1 cellular context compared by ENCODE assay signal in the genomic region with DNA sequence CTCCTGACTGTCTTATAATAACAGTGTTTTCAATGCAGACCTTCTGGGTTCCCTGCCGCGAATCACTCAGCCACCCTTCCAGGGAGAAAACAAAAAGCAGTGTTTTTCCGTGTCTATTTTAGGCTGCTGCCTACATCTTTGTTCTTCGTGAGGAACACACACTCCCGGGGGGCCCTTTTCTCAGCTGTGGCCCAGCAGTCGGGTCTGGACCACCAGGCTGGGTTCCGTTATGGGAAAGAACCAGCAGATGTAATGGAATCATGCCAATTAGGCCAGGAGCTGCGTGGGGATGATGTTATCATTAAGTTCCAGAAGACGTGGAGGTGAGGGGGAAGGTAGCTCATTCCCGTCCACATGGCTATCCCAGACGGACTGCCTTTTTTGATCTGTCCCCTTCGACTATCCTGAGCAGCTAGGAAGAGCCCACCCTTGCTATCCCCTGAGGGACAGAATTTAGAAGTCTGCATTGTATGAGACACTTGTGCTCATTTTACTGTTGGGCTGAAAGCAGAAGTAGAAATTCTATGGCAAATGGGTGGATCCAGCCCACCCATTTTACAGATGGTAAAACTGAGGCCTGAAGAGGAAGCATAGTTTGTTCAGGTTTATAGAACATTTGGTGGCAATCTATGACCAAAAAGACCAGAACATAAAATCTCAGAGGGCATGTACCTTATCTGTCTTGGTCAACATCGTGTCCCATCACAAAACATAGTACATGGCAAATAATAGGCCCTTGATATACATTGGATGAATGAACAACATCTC.
TF ChIP-seq lines count a peak whose summit lies in the region.

No MANE protein-coding gene starts in this region.

TF ChIP-seq in K562, 482 proteins besides CTCF, POLR2A, EP300 and RAD21 (continued from another document):
- TF ChIP-seq YY1 (IDR thresholded peaks at IDR 0.05; ENCODE audit: borderline replicate concordance in 1 of 3, control insufficient read depth in 1 of 3, extremely low read depth in 1 of 3, insufficient read depth in 3 of 3, insufficient read length in 1 of 3, insufficient replicate concordance in 2 of 3, low read depth in 1 of 3, low read length in 2 of 3) = no peak
- no peak for TF ChIP-seq ZNF253 (CRISPR knock-in tag; conservative IDR thresholded peaks at IDR 0.05)
- TF ChIP-seq U2AF1 (optimal IDR thresholded peaks at IDR 0.05; ENCODE audit: low read depth, low read length) = no peak
- no peak for TF ChIP-seq ZKSCAN3 (CRISPR knock-in tag; IDR thresholded peaks at IDR 0.05)
- TF ChIP-seq, protein P1, sequence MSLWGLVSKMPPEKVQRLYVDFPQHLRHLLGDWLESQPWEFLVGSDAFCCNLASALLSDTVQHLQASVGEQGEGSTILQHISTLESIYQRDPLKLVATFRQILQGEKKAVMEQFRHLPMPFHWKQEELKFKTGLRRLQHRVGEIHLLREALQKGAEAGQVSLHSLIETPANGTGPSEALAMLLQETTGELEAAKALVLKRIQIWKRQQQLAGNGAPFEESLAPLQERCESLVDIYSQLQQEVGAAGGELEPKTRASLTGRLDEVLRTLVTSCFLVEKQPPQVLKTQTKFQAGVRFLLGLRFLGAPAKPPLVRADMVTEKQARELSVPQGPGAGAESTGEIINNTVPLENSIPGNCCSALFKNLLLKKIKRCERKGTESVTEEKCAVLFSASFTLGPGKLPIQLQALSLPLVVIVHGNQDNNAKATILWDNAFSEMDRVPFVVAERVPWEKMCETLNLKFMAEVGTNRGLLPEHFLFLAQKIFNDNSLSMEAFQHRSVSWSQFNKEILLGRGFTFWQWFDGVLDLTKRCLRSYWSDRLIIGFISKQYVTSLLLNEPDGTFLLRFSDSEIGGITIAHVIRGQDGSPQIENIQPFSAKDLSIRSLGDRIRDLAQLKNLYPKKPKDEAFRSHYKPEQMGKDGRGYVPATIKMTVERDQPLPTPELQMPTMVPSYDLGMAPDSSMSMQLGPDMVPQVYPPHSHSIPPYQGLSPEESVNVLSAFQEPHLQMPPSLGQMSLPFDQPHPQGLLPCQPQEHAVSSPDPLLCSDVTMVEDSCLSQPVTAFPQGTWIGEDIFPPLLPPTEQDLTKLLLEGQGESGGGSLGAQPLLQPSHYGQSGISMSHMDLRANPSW (CRISPR knock-in tag; IDR thresholded peaks at IDR 0.05) = no peak
- no peak for TF ChIP-seq ELF4 (CRISPR knock-in tag; IDR thresholded peaks at IDR 0.05)
- TF ChIP-seq, protein P2, sequence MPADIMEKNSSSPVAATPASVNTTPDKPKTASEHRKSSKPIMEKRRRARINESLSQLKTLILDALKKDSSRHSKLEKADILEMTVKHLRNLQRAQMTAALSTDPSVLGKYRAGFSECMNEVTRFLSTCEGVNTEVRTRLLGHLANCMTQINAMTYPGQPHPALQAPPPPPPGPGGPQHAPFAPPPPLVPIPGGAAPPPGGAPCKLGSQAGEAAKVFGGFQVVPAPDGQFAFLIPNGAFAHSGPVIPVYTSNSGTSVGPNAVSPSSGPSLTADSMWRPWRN (IDR thresholded peaks at IDR 0.05; ENCODE audit: low read depth) = no peak
- no peak for TF ChIP-seq ELF2 (CRISPR knock-in tag; IDR thresholded peaks at IDR 0.05)
- TF ChIP-seq, protein P3, sequence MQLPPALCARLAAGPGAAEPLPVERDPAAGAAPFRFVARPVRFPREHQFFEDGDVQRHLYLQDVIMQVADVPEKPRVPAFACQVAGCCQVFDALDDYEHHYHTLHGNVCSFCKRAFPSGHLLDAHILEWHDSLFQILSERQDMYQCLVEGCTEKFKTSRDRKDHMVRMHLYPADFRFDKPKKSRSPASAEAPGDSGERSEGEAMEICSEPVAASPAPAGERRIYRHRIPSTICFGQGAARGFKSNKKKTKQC (CRISPR knock-in tag; IDR thresholded peaks at IDR 0.05) = no peak
- TF ChIP-seq, protein P4, sequence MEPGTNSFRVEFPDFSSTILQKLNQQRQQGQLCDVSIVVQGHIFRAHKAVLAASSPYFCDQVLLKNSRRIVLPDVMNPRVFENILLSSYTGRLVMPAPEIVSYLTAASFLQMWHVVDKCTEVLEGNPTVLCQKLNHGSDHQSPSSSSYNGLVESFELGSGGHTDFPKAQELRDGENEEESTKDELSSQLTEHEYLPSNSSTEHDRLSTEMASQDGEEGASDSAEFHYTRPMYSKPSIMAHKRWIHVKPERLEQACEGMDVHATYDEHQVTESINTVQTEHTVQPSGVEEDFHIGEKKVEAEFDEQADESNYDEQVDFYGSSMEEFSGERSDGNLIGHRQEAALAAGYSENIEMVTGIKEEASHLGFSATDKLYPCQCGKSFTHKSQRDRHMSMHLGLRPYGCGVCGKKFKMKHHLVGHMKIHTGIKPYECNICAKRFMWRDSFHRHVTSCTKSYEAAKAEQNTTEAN (CRISPR knock-in tag; IDR thresholded peaks at IDR 0.05) = no peak
- TF ChIP-seq TFAM (CRISPR knock-in tag; conservative IDR thresholded peaks at IDR 0.05) = no peak
- no peak for TF ChIP-seq CEBPB (tag; IDR thresholded peaks at IDR 0.05)
- no peak for TF ChIP-seq ZNF3 (CRISPR knock-in tag; IDR thresholded peaks at IDR 0.05)
- TF ChIP-seq RBM25 (IDR thresholded peaks at IDR 0.05; ENCODE audit: low read depth, low read length, severe bottlenecking) = peak; percentile 85
- no peak for TF ChIP-seq SNIP1 (IDR thresholded peaks at IDR 0.05; ENCODE audit: low read depth)
- 0 out of 2 replicates have a peak, but pooled peaks have one; percentile 73 for TF ChIP-seq CBX1 (IDR thresholded peaks at IDR 0.05; ENCODE audit: low read depth)
- TF ChIP-seq ETV1 (tag; conservative IDR thresholded peaks at IDR 0.05; ENCODE audit: low read depth) = no peak; the same call in 1 of the 2 replicates
- no peak for TF ChIP-seq FOXP1 (CRISPR knock-in tag; IDR thresholded peaks at IDR 0.05)
- TF ChIP-seq, protein P5, sequence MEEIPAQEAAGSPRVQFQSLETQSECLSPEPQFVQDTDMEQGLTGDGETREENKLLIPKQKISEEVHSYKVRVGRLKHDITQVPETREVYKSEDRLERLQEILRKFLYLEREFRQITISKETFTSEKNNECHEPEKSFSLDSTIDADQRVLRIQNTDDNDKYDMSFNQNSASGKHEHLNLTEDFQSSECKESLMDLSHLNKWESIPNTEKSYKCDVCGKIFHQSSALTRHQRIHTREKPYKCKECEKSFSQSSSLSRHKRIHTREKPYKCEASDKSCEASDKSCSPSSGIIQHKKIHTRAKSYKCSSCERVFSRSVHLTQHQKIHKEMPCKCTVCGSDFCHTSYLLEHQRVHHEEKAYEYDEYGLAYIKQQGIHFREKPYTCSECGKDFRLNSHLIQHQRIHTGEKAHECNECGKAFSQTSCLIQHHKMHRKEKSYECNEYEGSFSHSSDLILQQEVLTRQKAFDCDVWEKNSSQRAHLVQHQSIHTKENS (CRISPR knock-in tag; IDR thresholded peaks at IDR 0.05) = no peak
- peak; percentile 93 for TF ChIP-seq BCOR (IDR thresholded peaks at IDR 0.05)
- no peak for TF ChIP-seq NCOA1 (IDR thresholded peaks at IDR 0.05; ENCODE audit: low read depth)
- no peak for TF ChIP-seq ILK (tag; IDR thresholded peaks at IDR 0.05; ENCODE audit: borderline replicate concordance, low read depth)
- no peak for TF ChIP-seq STAT5A (IDR thresholded peaks at IDR 0.05; ENCODE audit: borderline replicate concordance, low read length)
- no peak for TF ChIP-seq PTTG1 (tag; IDR thresholded peaks at IDR 0.05; ENCODE audit: low read depth)
- no peak for TF ChIP-seq CEBPG (CRISPR knock-in tag; IDR thresholded peaks at IDR 0.05)
- TF ChIP-seq CEBPG (tag; conservative IDR thresholded peaks at IDR 0.05 in 1 of 2, IDR thresholded peaks at IDR 0.05 in 1 of 2) = no peak
- no peak for TF ChIP-seq EHMT2 (IDR thresholded peaks at IDR 0.05)
- TF ChIP-seq, protein P6, sequence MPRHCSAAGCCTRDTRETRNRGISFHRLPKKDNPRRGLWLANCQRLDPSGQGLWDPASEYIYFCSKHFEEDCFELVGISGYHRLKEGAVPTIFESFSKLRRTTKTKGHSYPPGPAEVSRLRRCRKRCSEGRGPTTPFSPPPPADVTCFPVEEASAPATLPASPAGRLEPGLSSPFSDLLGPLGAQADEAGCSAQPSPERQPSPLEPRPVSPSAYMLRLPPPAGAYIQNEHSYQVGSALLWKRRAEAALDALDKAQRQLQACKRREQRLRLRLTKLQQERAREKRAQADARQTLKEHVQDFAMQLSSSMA (CRISPR knock-in tag; IDR thresholded peaks at IDR 0.05) = no peak
- TF ChIP-seq, protein P7, sequence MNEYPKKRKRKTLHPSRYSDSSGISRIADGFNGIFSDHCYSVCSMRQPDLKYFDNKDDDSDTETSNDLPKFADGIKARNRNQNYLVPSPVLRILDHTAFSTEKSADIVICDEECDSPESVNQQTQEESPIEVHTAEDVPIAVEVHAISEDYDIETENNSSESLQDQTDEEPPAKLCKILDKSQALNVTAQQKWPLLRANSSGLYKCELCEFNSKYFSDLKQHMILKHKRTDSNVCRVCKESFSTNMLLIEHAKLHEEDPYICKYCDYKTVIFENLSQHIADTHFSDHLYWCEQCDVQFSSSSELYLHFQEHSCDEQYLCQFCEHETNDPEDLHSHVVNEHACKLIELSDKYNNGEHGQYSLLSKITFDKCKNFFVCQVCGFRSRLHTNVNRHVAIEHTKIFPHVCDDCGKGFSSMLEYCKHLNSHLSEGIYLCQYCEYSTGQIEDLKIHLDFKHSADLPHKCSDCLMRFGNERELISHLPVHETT (CRISPR knock-in tag; conservative IDR thresholded peaks at IDR 0.05 in 1 of 2, IDR thresholded peaks at IDR 0.05 in 1 of 2) = no peak
- no peak for TF ChIP-seq HEY1 (CRISPR knock-in tag; IDR thresholded peaks at IDR 0.05; ENCODE audit: borderline replicate concordance)
- no peak for TF ChIP-seq NFE2L1 (tag; IDR thresholded peaks at IDR 0.05; ENCODE audit: borderline replicate concordance, low read depth)
- TF ChIP-seq, protein P8, sequence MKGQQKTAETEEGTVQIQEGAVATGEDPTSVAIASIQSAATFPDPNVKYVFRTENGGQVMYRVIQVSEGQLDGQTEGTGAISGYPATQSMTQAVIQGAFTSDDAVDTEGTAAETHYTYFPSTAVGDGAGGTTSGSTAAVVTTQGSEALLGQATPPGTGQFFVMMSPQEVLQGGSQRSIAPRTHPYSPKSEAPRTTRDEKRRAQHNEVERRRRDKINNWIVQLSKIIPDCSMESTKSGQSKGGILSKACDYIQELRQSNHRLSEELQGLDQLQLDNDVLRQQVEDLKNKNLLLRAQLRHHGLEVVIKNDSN (CRISPR knock-in tag; IDR thresholded peaks at IDR 0.05) = no peak
- TF ChIP-seq GTF2E2 (tag; IDR thresholded peaks at IDR 0.05) = no peak
- peak; percentile 89 for TF ChIP-seq CHD4 (IDR thresholded peaks at IDR 0.05; ENCODE audit: insufficient read depth, insufficient replicate concordance, low read depth, low read length, poor library complexity, severe bottlenecking)
- TF ChIP-seq HDAC2 (IDR thresholded peaks at IDR 0.05) = peak; percentile 74; the same call in 1 of the 2 replicates
- TF ChIP-seq ZNF668 (CRISPR knock-in tag; IDR thresholded peaks at IDR 0.05) = no peak
- peak in 1 of 2 experiments; percentile 61; a peak in 1 of 4 replicates for TF ChIP-seq RCOR1 (IDR thresholded peaks at IDR 0.05; ENCODE audit: borderline replicate concordance in 1 of 2, low read depth in 2 of 2, low read length in 2 of 2)
- TF ChIP-seq NUFIP1 (IDR thresholded peaks at IDR 0.05; ENCODE audit: partially characterized antibody) = no peak
- TF ChIP-seq ZNF133 (CRISPR knock-in tag; IDR thresholded peaks at IDR 0.05) = no peak
- no peak for TF ChIP-seq JUND (IDR thresholded peaks at IDR 0.05; ENCODE audit: borderline replicate concordance, low read depth, low read length)
- no peak for TF ChIP-seq JUND (tag; IDR thresholded peaks at IDR 0.05; ENCODE audit: borderline replicate concordance, low read depth, low read length)
- no peak for TF ChIP-seq SMAD3 (CRISPR knock-in tag; conservative IDR thresholded peaks at IDR 0.05)
